In genomic region chr14:61690982-61691381, GRCh38 we compare ENCODE assay signal across 15 cellular contexts. TPM values are rescaled to one million over a fixed set of nuclear protein-coding genes. Genes with fewer than 3 reads are reported as not detected.
DNase-seq lines count a peak whose midpoint lies in the region; ATAC-seq and TF ChIP-seq lines count a peak whose summit lies in the region.
"Had no signal": no experiment of that assay in that cellular context is flagged by ENCODE, and none has a peak within 500 bp of the region (broad histone marks: within the 10 kb centered on the region; RNA-seq: fewer than 3 reads in every experiment).

No MANE protein-coding gene starts in this region.

- peaks cover 12% of the 10 kb centered on the region for H3K9me3 Mint-ChIP-seq in activated naive CD4-positive, alpha-beta T cell treated with anti-CD3 and anti-CD28 coated beads, Interleukin-2, amount 10 ng/mL, durations not matched to agents 7 days and 5 days
- no peaks in the 10 kb centered on the region for H3K9me3 Mint-ChIP-seq in stimulated activated naive CD8-positive, alpha-beta T cell treated with anti-CD3 and anti-CD28 coated beads, Interleukin-15, Interleukin-2, amounts not matched to agents 100 ng/mL and 50 ng/mL, for 24 hours

- no peaks in the 10 kb centered on the region for H3K27me3 ChIP-seq in PC-3 (ENCODE audit: low read length)
- H3K27me3 ChIP-seq in ectodermal cell (ENCODE audit: control insufficient read depth, insufficient read depth, low read length, poor library complexity, severe bottlenecking): no peaks in the 10 kb centered on the region
- no peaks in the 10 kb centered on the region for H3K27me3 ChIP-seq in BE2C
- H3K27me3 ChIP-seq: dorsolateral prefrontal cortex had no signal

- H3K79me2 ChIP-seq in PC-3 (ENCODE audit: low read length): peaks cover 7% of the 10 kb centered on the region

- H3K4me2 ChIP-seq in PC-3 (ENCODE audit: low read length): no peak overlapping the region

- no peak for ATAC-seq in PC-3
- ATAC-seq: HCT116 had no signal

- TF ChIP-seq CTCF in PC-3 (conservative IDR thresholded peaks at IDR 0.05; ENCODE audit: low read depth, low read length): no peak
- TF ChIP-seq CTCF in BE2C (IDR thresholded peaks at IDR 0.05; ENCODE audit: low read depth, low read length): no peak

- no peak for DNase-seq in activated naive CD4-positive, alpha-beta T cell treated with anti-CD3 and anti-CD28 coated beads, Interleukin-2, amount 10 ng/mL, durations not matched to agents 7 days and 5 days
- DNase-seq in activated naive CD4-positive, alpha-beta T cell treated with anti-CD3 and anti-CD28 coated beads, Interleukin-2, amount 50 U/mL, for 16 hours: no peak
- DNase-seq in PC-3: no peak
- DNase-seq in activated gamma-delta T cell (lab: John Stamatoyannopoulos, UW): no peak
- DNase-seq in mesenteric fat pad (ENCODE audit: low spot score): no peak
- DNase-seq in BE2C: no peak
- DNase-seq: activated CD4-positive, alpha-beta T cell treated with anti-CD3 and anti-CD28 coated beads, Interleukin-2, amount 50 U/mL, for 4 hours; amniotic stem cell; dorsolateral prefrontal cortex; foreskin fibroblast; MM.1S; SW 1271 had no signal

- CTCF ChIA-PET in activated naive CD4-positive, alpha-beta T cell treated with anti-CD3 and anti-CD28 coated beads, Interleukin-2, amount 10 ng/mL, durations not matched to agents 7 days and 5 days (lab: Charles Lee): interaction anchor here (1.2 to 1.8 kb wide), 2 partner anchors 10 to 213 kb away, joined by 3 to 5 read pairs; no protein-coding TSS in a partner anchor
- CTCF ChIA-PET in PC-3 (lab: Charles Lee): no interaction called here

- H3F3A ChIP-seq in PC-3 (ENCODE audit: low read length, unreplicated experiment): no peaks in the 10 kb centered on the region

- POLR2A ChIA-PET in PC-3 (lab: Charles Lee; ENCODE audit: unreplicated experiment): interaction anchor here (0.5 to 0.6 kb wide), 2 partner anchors 25 to 163 kb away, joined by 3 to 5 read pairs; no protein-coding TSS in a partner anchor

- H3K36me3 ChIP-seq in PC-3 (ENCODE audit: low read depth, low read length) (no peaks in the 10 kb centered on the region), ectodermal cell (ENCODE audit: control insufficient read depth, insufficient read depth, low read length) (no peaks in the 10 kb centered on the region), BE2C (no peaks in the 10 kb centered on the region)

- H3K36me3 Mint-ChIP-seq in activated naive CD4-positive, alpha-beta T cell treated with anti-CD3 and anti-CD28 coated beads, Interleukin-2, amount 10 ng/mL, durations not matched to agents 7 days and 5 days: peaks cover 15% of the 10 kb centered on the region
- H3K36me3 Mint-ChIP-seq in stimulated activated naive CD8-positive, alpha-beta T cell treated with anti-CD3 and anti-CD28 coated beads, Interleukin-15, Interleukin-2, amounts not matched to agents 100 ng/mL and 50 ng/mL, for 24 hours (ENCODE audit: low read depth): no peaks in the 10 kb centered on the region

- H3K4me3 ChIP-seq in PC-3 (ENCODE audit: low read length): no peak overlapping the region
- H3K4me3 ChIP-seq in ectodermal cell (ENCODE audit: insufficient read depth, low read depth, low read length): no peak overlapping the region
- no peak overlapping the region for H3K4me3 ChIP-seq in BE2C (ENCODE audit: low read depth, low read length)
- H3K4me3 ChIP-seq: dorsolateral prefrontal cortex had no signal

- H3K4me1 ChIP-seq in PC-3 (ENCODE audit: insufficient read depth, low read length) (peaks cover 15% of the 10 kb centered on the region), ectodermal cell (ENCODE audit: control insufficient read depth, insufficient read depth, low read length) (peaks cover 14% of the 10 kb centered on the region), BE2C (peaks cover 5% of the 10 kb centered on the region)

- no peaks in the 10 kb centered on the region for H3K27me3 Mint-ChIP-seq in activated naive CD4-positive, alpha-beta T cell treated with anti-CD3 and anti-CD28 coated beads, Interleukin-2, amount 10 ng/mL, durations not matched to agents 7 days and 5 days
- H3K27me3 Mint-ChIP-seq in stimulated activated naive CD8-positive, alpha-beta T cell treated with anti-CD3 and anti-CD28 coated beads, Interleukin-15, Interleukin-2, amounts not matched to agents 100 ng/mL and 50 ng/mL, for 24 hours: no peaks in the 10 kb centered on the region

- H3K4me3 Mint-ChIP-seq in activated naive CD4-positive, alpha-beta T cell treated with anti-CD3 and anti-CD28 coated beads, Interleukin-2, amount 10 ng/mL, durations not matched to agents 7 days and 5 days: peak overlapping the region; percentile 1
- peak overlapping the region; percentile 64 for H3K4me3 Mint-ChIP-seq in stimulated activated naive CD8-positive, alpha-beta T cell treated with anti-CD3 and anti-CD28 coated beads, Interleukin-15, Interleukin-2, amounts not matched to agents 100 ng/mL and 50 ng/mL, for 24 hours

- peaks cover 39% of the 10 kb centered on the region for H3K4me1 Mint-ChIP-seq in activated naive CD4-positive, alpha-beta T cell treated with anti-CD3 and anti-CD28 coated beads, Interleukin-2, amount 10 ng/mL, durations not matched to agents 7 days and 5 days
- H3K4me1 Mint-ChIP-seq in stimulated activated naive CD8-positive, alpha-beta T cell treated with anti-CD3 and anti-CD28 coated beads, Interleukin-15, Interleukin-2, amounts not matched to agents 100 ng/mL and 50 ng/mL, for 24 hours (ENCODE audit: low read depth): peaks cover 38% of the 10 kb centered on the region

- H2AFZ ChIP-seq in PC-3 (ENCODE audit: low read length): 0 out of 2 replicates have a peak overlapping the region, but pooled peaks have one; percentile 4

- BruUV-seq in PC-3 (replicated peaks; lab: Mats Ljungman, UMichigan): no TSS peak

- H3K9ac ChIP-seq in PC-3 (ENCODE audit: low read length): no peak overlapping the region

- peak overlapping the region; percentile 29 for H3K27ac Mint-ChIP-seq in activated naive CD4-positive, alpha-beta T cell treated with anti-CD3 and anti-CD28 coated beads, Interleukin-2, amount 10 ng/mL, durations not matched to agents 7 days and 5 days
- peak overlapping the region; percentile 84 for H3K27ac Mint-ChIP-seq in stimulated activated naive CD8-positive, alpha-beta T cell treated with anti-CD3 and anti-CD28 coated beads, Interleukin-15, Interleukin-2, amounts not matched to agents 100 ng/mL and 50 ng/mL, for 24 hours

- no peaks in the 10 kb centered on the region for H3K9me2 ChIP-seq in PC-3 (replicated peaks; ENCODE audit: low read length)

- intact Hi-C loops in PC-3 (cut with micrococcal nuclease): no loop called here

- H3K27ac ChIP-seq in PC-3 (ENCODE audit: low read length) (no peak overlapping the region), ectodermal cell (ENCODE audit: insufficient read depth, low read depth, low read length, poor library complexity, severe bottlenecking) (peak overlapping the region; percentile 23)

- 79 to 80% methylated on average over 2 of the region's 2 CpGs for WGBS in ectodermal cell, 2 experiments

- H3K9me3 ChIP-seq in PC-3 (ENCODE audit: low read length): no peaks in the 10 kb centered on the region
- H3K9me3 ChIP-seq in ectodermal cell (ENCODE audit: control insufficient read depth, low read length): no peaks in the 10 kb centered on the region
- H3K9me3 ChIP-seq in BE2C: no peaks in the 10 kb centered on the region

- peaks cover 3% of the 10 kb centered on the region for H4K20me1 ChIP-seq in PC-3 (ENCODE audit: low read length)

RNA-seq across cellular contexts. Expression of gene HIF1A, which starts 4.3 kb away (rescaled TPM):
- 266 and 319 TPM in 2 replicates for total RNA-seq in PC-3 (2014; rRNA removed)
- 180 TPM for polyA plus RNA-seq in ectodermal cell (2013, experiment 1 of 4)
- 188 TPM for polyA plus RNA-seq in ectodermal cell (2013, experiment 2 of 4)
- polyA plus RNA-seq in ectodermal cell (2013, experiment 3 of 4): 161 TPM
- polyA plus RNA-seq in ectodermal cell (2013, experiment 4 of 4): 169 TPM
- 207 TPM for total RNA-seq in mesenteric fat pad
- polyA plus RNA-seq in BE2C (2012; ENCODE audit: insufficient read depth, insufficient read length, low read depth): 96.5 TPM
